Comparison of ENCODE assay signal across 8 cellular contexts in genomic region chr6:27157461-27158315, GRCh38.
A peak's percentile ranks its signal among the peaks of the same experiment; 100 is the strongest.
DNase-seq lines count a peak whose midpoint lies in the region; ATAC-seq lines count a peak whose summit lies in the region.

No MANE protein-coding gene starts in this region.

- peak; percentile 80 for ATAC-seq in left lobe of liver
- ATAC-seq in HG03342 (IDR thresholded peaks at IDR 0.05; ENCODE audit: unreplicated experiment), result no peak

- H3K27me3 ChIP-seq in GM23248 (replicated peaks; ENCODE audit: insufficient read depth), result no peaks in the 10 kb centered on the region

- DNase-seq in DMS153 (lab: John Stamatoyannopoulos, UW) (peak; percentile 53), GM23248 (peak; percentile 81), NCI-H1930 (lab: John Stamatoyannopoulos, UW) (peak; percentile 64 to 77), left lobe of liver (ENCODE audit: low spot score) (no peak)
- DNase-seq in activated CD4-positive, CD25-positive, alpha-beta regulatory T cell treated with anti-CD3 and anti-CD28 coated beads, Interleukin-2, amount 50 U/mL, for 16 hours (ENCODE audit: low read depth, low spot score), result peak; percentile 66
- peak; percentile 78 for DNase-seq in central memory CD4-positive, alpha-beta T cell
- DNase-seq in stimulated activated CD4-positive, alpha-beta T cell treated with anti-CD3 and anti-CD28 coated beads, Interleukin-4, amount 100 ng/mL, for 1 hour, result peak; percentile 83

- H3K79me2 ChIP-seq in GM23248 (ENCODE audit: insufficient read depth), result no peaks in the 10 kb centered on the region

- H3K9ac ChIP-seq in GM23248, result peak overlapping the region; percentile 20

- H3F3A ChIP-seq in GM23248 (ENCODE audit: insufficient read depth), result peaks cover 14% of the 10 kb centered on the region

- peak overlapping the region; percentile 91 for H2AFZ ChIP-seq in GM23248

- peak overlapping the region; percentile 74 for H3K4me3 ChIP-seq in GM23248

- H3K36me3 ChIP-seq in GM23248 (ENCODE audit: low read depth), result no peaks in the 10 kb centered on the region

- WGBS in GM23248 (ENCODE audit: low coverage in 1 of 2, low lambda C conversion rate in 2 of 2, missing lambda C conversion rate in 2 of 2), 2 experiments, result 1 to 2% methylated on average over 34 of the region's 34 CpGs

- in situ Hi-C loops in GM23248 (cut with MboI), result loop anchor here (10.0 kb wide), 1 partner anchor 737 kb away; a partner anchor contains a TSS

- peak overlapping the region; percentile 91 for H3K4me2 ChIP-seq in GM23248 (ENCODE audit: unreplicated experiment)

- no peaks in the 10 kb centered on the region for H3K9me2 ChIP-seq in GM23248 (ENCODE audit: insufficient read depth)

- H3K27ac ChIP-seq in GM23248, result no peak overlapping the region

- H3K4me1 ChIP-seq in GM23248 (ENCODE audit: insufficient read depth), result 0 out of 2 replicates have a peak, but pooled peaks cover 2% of the 10 kb centered on the region

- H4K20me1 ChIP-seq in GM23248 (ENCODE audit: insufficient read depth), result no peaks in the 10 kb centered on the region

- H3K9me3 ChIP-seq in GM23248 (ENCODE audit: low read depth), result no peaks in the 10 kb centered on the region
